In the genomic region with DNA sequence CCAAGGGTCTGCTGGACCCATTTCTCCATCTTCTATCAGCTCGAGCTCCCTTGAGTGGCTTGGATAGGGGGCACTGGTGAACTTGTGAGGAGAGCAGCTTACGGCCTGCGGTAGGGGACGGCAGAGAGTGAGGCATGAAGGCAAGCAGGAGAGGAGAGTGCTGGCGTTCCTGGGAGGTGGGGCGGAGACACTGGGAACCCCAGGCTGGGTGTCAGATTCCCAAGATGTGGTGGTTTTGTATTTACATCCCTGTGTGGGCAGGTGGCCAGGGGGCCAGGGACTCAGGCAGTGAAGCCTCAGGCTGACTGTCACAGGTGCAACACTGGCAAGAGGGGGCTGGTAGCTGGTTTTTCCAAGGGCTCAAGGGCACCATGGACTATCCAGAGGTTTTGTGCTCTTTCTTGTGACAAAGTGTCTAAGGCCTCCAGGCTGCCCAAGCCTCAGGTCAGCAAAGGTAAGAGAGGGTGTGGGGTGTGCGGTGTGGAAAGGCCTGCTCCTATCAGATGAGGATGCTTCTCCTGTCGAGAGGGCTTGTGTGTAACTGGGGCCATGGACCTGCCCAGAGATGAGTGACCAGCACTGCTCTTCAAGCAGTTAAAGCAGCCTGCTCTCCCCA, we compare ENCODE assay signal across 13 cellular contexts.
"Had no signal": no experiment of that assay in that cellular context is flagged by ENCODE, and none has a peak within 500 bp of the region (broad histone marks: within the 10 kb centered on the region; RNA-seq: fewer than 3 reads in every experiment).

No MANE protein-coding gene starts in this region.

- H3K9me3 ChIP-seq: heart left ventricle, left ventricle myocardium inferior, upper lobe of left lung had no signal

- H3K4me1 Mint-ChIP-seq: memory B cell had no signal

- H3K4me1 ChIP-seq: left ventricle myocardium inferior had no signal

- H3K27ac Mint-ChIP-seq: activated T-helper 2 cell treated with anti-CD3 and anti-CD28 coated beads, Interferon-gamma antibody, Interleukin-2, Interleukin-4, amounts not matched to agents 10 μg/mL and 5 μg/mL and 100 μg/mL, durations not matched to agents 14 hours and 24 hours and 36 hours; memory B cell had no signal

- DNase-seq: activated naive CD4-positive, alpha-beta T cell treated with anti-CD3 and anti-CD28 coated beads, Interleukin-2, amount 50 U/mL, for 16 hours; caudate nucleus; cortex of kidney; effector CD8-positive, alpha-beta T cell; heart left ventricle; left ventricle myocardium inferior; stimulated activated CD4-positive, alpha-beta T cell treated with anti-CD3 and anti-CD28 coated beads, Interleukin-2, amount 100 ng/mL, for 48 hours; stimulated activated naive CD4-positive, alpha-beta T cell treated with Interleukin-2 at 50 U/mL for 16 hours had no signal

- H3K4me3 Mint-ChIP-seq: memory B cell, nephron had no signal

- H3K27ac ChIP-seq: heart left ventricle, left ventricle myocardium inferior, upper lobe of left lung had no signal

- H3K36me3 Mint-ChIP-seq: memory B cell had no signal

- H3K36me3 ChIP-seq: heart left ventricle, left ventricle myocardium inferior, upper lobe of left lung had no signal

- ATAC-seq: activated CD4-positive, CD25-positive, alpha-beta regulatory T cell treated with anti-CD3 and anti-CD28 coated beads, Interleukin-2, amount 50 U/mL, for 24 hours had no signal

- H3K27me3 ChIP-seq: heart left ventricle, upper lobe of left lung had no signal

- H3K9me3 Mint-ChIP-seq: activated T-helper 2 cell treated with anti-CD3 and anti-CD28 coated beads, Interferon-gamma antibody, Interleukin-2, Interleukin-4, amounts not matched to agents 10 μg/mL and 5 μg/mL and 100 μg/mL, durations not matched to agents 14 hours and 24 hours and 36 hours had no signal

- H3K4me3 ChIP-seq: heart left ventricle, left ventricle myocardium inferior, upper lobe of left lung had no signal
